ENCODE assay signal across 15 cellular contexts in the genomic region with DNA sequence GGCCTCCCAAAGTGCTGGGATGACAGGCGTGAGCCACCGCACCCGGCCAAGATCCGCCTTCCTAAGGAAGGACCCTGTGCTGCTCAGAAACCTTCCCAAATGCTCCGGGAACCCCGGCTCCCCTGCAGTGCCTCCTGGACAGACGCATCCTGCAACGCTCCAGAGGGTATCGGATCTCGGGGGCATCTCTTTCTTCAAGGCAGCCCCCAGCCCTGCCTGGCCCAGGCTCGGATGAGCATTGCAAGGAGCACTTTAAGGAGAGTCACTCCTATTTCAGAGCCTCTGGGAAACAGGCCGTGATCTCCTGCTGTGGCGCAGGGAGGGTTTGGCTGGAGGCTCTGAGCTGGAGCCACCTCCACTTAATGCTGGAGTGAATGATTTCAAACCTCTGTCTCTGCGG. TPM values are rescaled to one million over a fixed set of nuclear protein-coding genes. Genes with fewer than 3 reads are reported as not detected.
DNase-seq lines count a peak whose midpoint lies in the region; ATAC-seq and TF ChIP-seq lines count a peak whose summit lies in the region.
"Had no signal": no experiment of that assay in that cellular context is flagged by ENCODE, and none has a peak within 500 bp of the region (broad histone marks: within the 10 kb centered on the region; RNA-seq: fewer than 3 reads in every experiment).

No MANE protein-coding gene starts in this region.

- H2AFZ ChIP-seq in neuronal stem cell (ENCODE audit: low read length): peak overlapping the region; percentile 94

- H3K4me1 ChIP-seq in neuronal stem cell (ENCODE audit: control insufficient read depth in 2 of 2, insufficient read depth in 1 of 2, low read depth in 1 of 2, low read length in 2 of 2): peaks cover 3 to 12% of the 10 kb centered on the region in 2 donors
- H3K4me1 ChIP-seq: right lobe of liver had no signal

- no peaks in the 10 kb centered on the region for H3K36me3 Mint-ChIP-seq in stimulated activated naive CD8-positive, alpha-beta T cell treated with anti-CD3 and anti-CD28 coated beads, Interleukin-15, Interleukin-2, amounts not matched to agents 100 ng/mL and 50 ng/mL, for 24 hours (ENCODE audit: low read depth)
- no peaks in the 10 kb centered on the region for H3K36me3 Mint-ChIP-seq in chondrocyte (ENCODE audit: low read depth)

- H3K27me3 ChIP-seq in neuronal stem cell (ENCODE audit: control insufficient read depth in 3 of 3, insufficient read depth in 3 of 3, low read depth in 1 of 3, low read length in 3 of 3): peaks cover 0 to 7% (median 0%) of the 10 kb centered on the region in 3 experiments
- H3K27me3 ChIP-seq: adrenal gland, right lobe of liver had no signal

- no peak overlapping the region for H3K23ac ChIP-seq in neuronal stem cell (ENCODE audit: low read depth, low read length, poor library complexity)

- H2AK5ac ChIP-seq in neuronal stem cell (ENCODE audit: low read depth, low read length): peak overlapping the region; percentile 60

- no peak for DNase-seq in stimulated activated naive CD8-positive, alpha-beta T cell treated with anti-CD3 and anti-CD28 coated beads, Interleukin-15, amount 100 ng/mL, for 72 hours
- DNase-seq in chondrocyte (ENCODE audit: low spot score) (no peak), neuronal stem cell (ENCODE audit: low spot score) (no peak), SHP77 (lab: John Stamatoyannopoulos, UW) (no peak)
- DNase-seq: activated CD4-positive, alpha-beta T cell treated with anti-CD3 and anti-CD28 coated beads for 1 hour; Calu3; NCI-H1105 treated with DMSO at 0.1 percent for 48 hours; NCI-H2171 treated with DMSO at 0.1 percent for 48 hours; right lobe of liver had no signal

- H3K4me1 Mint-ChIP-seq in stimulated activated naive CD8-positive, alpha-beta T cell treated with anti-CD3 and anti-CD28 coated beads, Interleukin-15, Interleukin-2, amounts not matched to agents 100 ng/mL and 50 ng/mL, for 24 hours (ENCODE audit: low read depth): peaks cover 54% of the 10 kb centered on the region
- H3K4me1 Mint-ChIP-seq in stimulated activated naive CD8-positive, alpha-beta T cell treated with anti-CD3 and anti-CD28 coated beads, Interleukin-15, amount 100 ng/mL, for 72 hours: peaks cover 50% of the 10 kb centered on the region
- peaks cover 20% of the 10 kb centered on the region for H3K4me1 Mint-ChIP-seq in chondrocyte (ENCODE audit: low read depth)

- H3K4me2 ChIP-seq in neuronal stem cell (ENCODE audit: insufficient read depth, low read length, poor library complexity, severe bottlenecking): no peak overlapping the region

- H3K27ac Mint-ChIP-seq in stimulated activated naive CD8-positive, alpha-beta T cell treated with anti-CD3 and anti-CD28 coated beads, Interleukin-15, Interleukin-2, amounts not matched to agents 100 ng/mL and 50 ng/mL, for 24 hours: peak overlapping the region; percentile 88
- no peak overlapping the region for H3K27ac Mint-ChIP-seq in stimulated activated naive CD8-positive, alpha-beta T cell treated with anti-CD3 and anti-CD28 coated beads, Interleukin-15, amount 100 ng/mL, for 72 hours
- H3K27ac Mint-ChIP-seq in chondrocyte (ENCODE audit: unreplicated experiment): peak overlapping the region; percentile 88

- H3K4me3 ChIP-seq in neuronal stem cell (ENCODE audit: low read length in 2 of 2): no peak overlapping the region
- H3K4me3 ChIP-seq: adrenal gland, right lobe of liver had no signal

- H2BK15ac ChIP-seq in neuronal stem cell (ENCODE audit: low read length): peak overlapping the region; percentile 67

- no peak overlapping the region for H4K8ac ChIP-seq in neuronal stem cell (ENCODE audit: low read depth, low read length)

- H2BK12ac ChIP-seq in neuronal stem cell (ENCODE audit: low read length): no peak overlapping the region

- no peak overlapping the region for H3K27ac ChIP-seq in neuronal stem cell (replicated peaks; ENCODE audit: low read length)

- H3K14ac ChIP-seq in neuronal stem cell (ENCODE audit: low read length): no peak overlapping the region

- H3K27me3 Mint-ChIP-seq in stimulated activated naive CD8-positive, alpha-beta T cell treated with anti-CD3 and anti-CD28 coated beads, Interleukin-15, Interleukin-2, amounts not matched to agents 100 ng/mL and 50 ng/mL, for 24 hours: no peaks in the 10 kb centered on the region
- H3K27me3 Mint-ChIP-seq in stimulated activated naive CD8-positive, alpha-beta T cell treated with anti-CD3 and anti-CD28 coated beads, Interleukin-15, amount 100 ng/mL, for 72 hours: no peaks in the 10 kb centered on the region
- no peaks in the 10 kb centered on the region for H3K27me3 Mint-ChIP-seq in chondrocyte (ENCODE audit: low read depth)

- WGBS in neuronal stem cell (ENCODE audit: extremely low coverage in 2 of 2, insufficient read length in 2 of 2, insufficient replicate concordance in 1 of 2), 2 donors: no CpG with 5 or more reads among the region's 14 CpGs

- H2BK5ac ChIP-seq in neuronal stem cell (ENCODE audit: low read length): no peak overlapping the region

- no peaks in the 10 kb centered on the region for H3K79me1 ChIP-seq in neuronal stem cell (ENCODE audit: low read depth, low read length)

- no peak overlapping the region for H3K9ac ChIP-seq in neuronal stem cell (ENCODE audit: low read depth, low read length, poor library complexity)

- H3K18ac ChIP-seq in neuronal stem cell (ENCODE audit: low read length): no peak overlapping the region

- TF ChIP-seq CTCF in chondrocyte (IDR thresholded peaks at IDR 0.05): no peak

- H3K9me3 ChIP-seq in neuronal stem cell (replicated peaks in 1 of 2; ENCODE audit: control insufficient read depth in 2 of 2, insufficient read depth in 1 of 2, low read depth in 1 of 2, low read length in 2 of 2): no peaks in the 10 kb centered on the region
- H3K9me3 ChIP-seq: adrenal gland, right lobe of liver had no signal

- H2BK120ac ChIP-seq in neuronal stem cell (ENCODE audit: low read depth, low read length): no peak overlapping the region

- H3K4me3 Mint-ChIP-seq in stimulated activated naive CD8-positive, alpha-beta T cell treated with anti-CD3 and anti-CD28 coated beads, Interleukin-15, Interleukin-2, amounts not matched to agents 100 ng/mL and 50 ng/mL, for 24 hours: no peak overlapping the region
- no peak overlapping the region for H3K4me3 Mint-ChIP-seq in stimulated activated naive CD8-positive, alpha-beta T cell treated with anti-CD3 and anti-CD28 coated beads, Interleukin-15, amount 100 ng/mL, for 72 hours
- H3K4me3 Mint-ChIP-seq in chondrocyte (ENCODE audit: unreplicated experiment): no peak overlapping the region

- no peak overlapping the region for H3K4ac ChIP-seq in neuronal stem cell (ENCODE audit: low read length)

- no peak overlapping the region for H4K91ac ChIP-seq in neuronal stem cell (ENCODE audit: low read depth, low read length, poor library complexity)

- no peak for ATAC-seq in stimulated activated naive CD8-positive, alpha-beta T cell treated with anti-CD3 and anti-CD28 coated beads, Interleukin-15, amount 100 ng/mL, for 72 hours
- no peak for ATAC-seq in GM18867 (IDR thresholded peaks at IDR 0.05; ENCODE audit: unreplicated experiment)
- ATAC-seq in HG03045 (IDR thresholded peaks at IDR 0.05; ENCODE audit: unreplicated experiment): no peak
- ATAC-seq in GM18519 (IDR thresholded peaks at IDR 0.05; ENCODE audit: low FRiP score, unreplicated experiment): no peak

- H3K9me3 Mint-ChIP-seq in stimulated activated naive CD8-positive, alpha-beta T cell treated with anti-CD3 and anti-CD28 coated beads, Interleukin-15, Interleukin-2, amounts not matched to agents 100 ng/mL and 50 ng/mL, for 24 hours: no peaks in the 10 kb centered on the region
- no peaks in the 10 kb centered on the region for H3K9me3 Mint-ChIP-seq in stimulated activated naive CD8-positive, alpha-beta T cell treated with anti-CD3 and anti-CD28 coated beads, Interleukin-15, amount 100 ng/mL, for 72 hours
- H3K9me3 Mint-ChIP-seq in chondrocyte (ENCODE audit: low read depth): no peaks in the 10 kb centered on the region
- H3K9me3 Mint-ChIP-seq: T-helper 2 cell treated with Interferon-gamma antibody and Interleukin-4, amounts not matched to agents 5 μg/mL and 100 μg/mL, for 36 hours had no signal

- H3K36me3 ChIP-seq in neuronal stem cell (replicated peaks in 1 of 2; ENCODE audit: control insufficient read depth in 2 of 2, insufficient read depth in 2 of 2, low read length in 2 of 2): no peaks in the 10 kb centered on the region
- H3K36me3 ChIP-seq: adrenal gland, right lobe of liver had no signal

RNA-seq across cellular contexts. Expression of gene ABR, which starts 17.2 kb away (rescaled TPM):
- total RNA-seq in chondrocyte: 114 to 129 TPM (median 119 TPM) in 3 replicates
- polyA plus RNA-seq in neuronal stem cell (2013, experiment 1 of 2): 53.3 TPM
- 57.2 TPM for polyA plus RNA-seq in neuronal stem cell (2013, experiment 2 of 2)

Comparison
In these comparisons a context has a peak if more than half of its experiments do, and no peak if none do; other contexts are left out.
1. H3K27ac Mint-ChIP-seq: peak in stimulated activated naive CD8-positive, alpha-beta T cell treated with anti-CD3 and anti-CD28 coated beads, Interleukin-15, Interleukin-2, amounts not matched to agents 100 ng/mL and 50 ng/mL, for 24 hours (single experiment) and chondrocyte (single experiment); none in stimulated activated naive CD8-positive, alpha-beta T cell treated with anti-CD3 and anti-CD28 coated beads, Interleukin-15, amount 100 ng/mL, for 72 hours (0 of 2).